Comparison of ENCODE assay signal across 18 cellular contexts in the genomic region with DNA sequence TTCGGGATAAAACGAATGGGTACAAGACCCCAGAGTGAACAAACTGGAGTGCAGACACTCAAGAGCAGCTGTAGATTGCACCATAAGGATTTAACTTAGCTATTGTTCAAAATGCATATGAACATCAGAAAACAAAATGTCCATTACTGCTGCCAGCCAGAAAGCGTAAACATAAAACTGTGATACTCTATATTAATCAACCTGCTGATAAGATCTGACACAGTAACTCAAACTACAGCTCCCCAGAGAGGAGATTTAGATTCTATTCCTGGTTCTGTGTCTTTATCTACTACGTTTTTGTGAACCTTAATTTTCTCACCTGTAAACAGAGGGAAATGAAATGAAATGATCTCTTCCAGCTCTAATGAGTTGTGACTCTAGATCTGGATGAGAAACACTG. TPM values are rescaled to one million over a fixed set of nuclear protein-coding genes. Genes with fewer than 3 reads are reported as not detected.
DNase-seq lines count a peak whose midpoint lies in the region; ATAC-seq, FAIRE-seq and TF ChIP-seq lines count a peak whose summit lies in the region.
"Had no signal": no experiment of that assay in that cellular context is flagged by ENCODE, and none has a peak within 500 bp of the region (broad histone marks: within the 10 kb centered on the region; RNA-seq: fewer than 3 reads in every experiment).

No MANE protein-coding gene starts in this region.

- intact Hi-C loops in MCF 10A (cut with micrococcal nuclease) (no loop called here), breast epithelium (cut with DNase I; ENCODE audit: low total_unique reads) (no loop called here)

- peaks cover 57% of the 10 kb centered on the region for H4K20me1 ChIP-seq in astrocyte (ENCODE audit: insufficient read depth, low read length)

- no peak for DNase-seq in MCF 10A (ENCODE audit: unreplicated experiment)
- DNase-seq in breast epithelium (ENCODE audit: low spot score in 2 of 2), result no peak
- DNase-seq in astrocyte (ENCODE audit: low read depth), result no peak
- DNase-seq in type B pancreatic cell (ENCODE audit: extremely low spot score, unreplicated experiment), result no peak
- DNase-seq in HCEC 1CT, result no peak
- no peak for DNase-seq in NCI-H2227 treated with DMSO at 0.1 percent for 48 hours (lab: John Stamatoyannopoulos, UW)
- DNase-seq: BE2C; CD8-positive, alpha-beta T cell; COR-L47; DMS53; GF-D8 had no signal

- no peak for TF ChIP-seq POLR2A in breast epithelium (IDR thresholded peaks at IDR 0.05)

- H3K4me3 Mint-ChIP-seq in MCF 10A (ENCODE audit: unreplicated experiment) (no peak overlapping the region), astrocyte (ENCODE audit: unreplicated experiment) (no peak overlapping the region), nephron (no peak overlapping the region), type B pancreatic cell (no peak overlapping the region)
- H3K4me3 Mint-ChIP-seq: CD8-positive, alpha-beta T cell had no signal

- peaks cover 78% of the 10 kb centered on the region for H3K79me2 ChIP-seq in astrocyte (ENCODE audit: insufficient read depth, low read length)

- H3K9ac ChIP-seq in astrocyte (ENCODE audit: low read length), result no peak overlapping the region

- H3K27ac Mint-ChIP-seq in MCF 10A (ENCODE audit: low read depth, unreplicated experiment) (peak overlapping the region; percentile 36), astrocyte (ENCODE audit: unreplicated experiment) (peak overlapping the region; percentile 48), nephron (peak overlapping the region in 2 of 3 experiments; percentile 45 to 55), type B pancreatic cell (peak overlapping the region; percentile 44)
- H3K27ac Mint-ChIP-seq: CD8-positive, alpha-beta T cell; IgD-negative memory B cell had no signal

- H3K9me3 Mint-ChIP-seq in MCF 10A (ENCODE audit: unreplicated experiment), result no peaks in the 10 kb centered on the region
- no peaks in the 10 kb centered on the region for H3K9me3 Mint-ChIP-seq in astrocyte (ENCODE audit: unreplicated experiment)
- no peaks in the 10 kb centered on the region for H3K9me3 Mint-ChIP-seq in nephron
- no peaks in the 10 kb centered on the region for H3K9me3 Mint-ChIP-seq in type B pancreatic cell
- H3K9me3 Mint-ChIP-seq: CD8-positive, alpha-beta T cell had no signal

- BruUV-seq in MCF 10A (replicated peaks; lab: Mats Ljungman, UMichigan), result no TSS peak

- no peaks in the 10 kb centered on the region for H3K9me3 ChIP-seq in breast epithelium
- no peaks in the 10 kb centered on the region for H3K9me3 ChIP-seq in astrocyte (ENCODE audit: insufficient read depth, low read depth, low read length)
- H3K9me3 ChIP-seq: BE2C, HAP-1 had no signal

- peaks cover 83% of the 10 kb centered on the region for H3K36me3 Mint-ChIP-seq in MCF 10A (ENCODE audit: insufficient read depth, unreplicated experiment)
- peaks cover 24% of the 10 kb centered on the region for H3K36me3 Mint-ChIP-seq in astrocyte (ENCODE audit: low read depth, unreplicated experiment)
- H3K36me3 Mint-ChIP-seq in nephron (ENCODE audit: low read depth), result peaks cover 89% of the 10 kb centered on the region
- peaks cover 18% of the 10 kb centered on the region for H3K36me3 Mint-ChIP-seq in type B pancreatic cell
- H3K36me3 Mint-ChIP-seq: CD8-positive, alpha-beta T cell; IgD-negative memory B cell had no signal

- H3K27me3 Mint-ChIP-seq in MCF 10A (ENCODE audit: insufficient read depth, unreplicated experiment) (no peaks in the 10 kb centered on the region), astrocyte (ENCODE audit: low read depth, unreplicated experiment) (no peaks in the 10 kb centered on the region), nephron (ENCODE audit: low read depth) (no peaks in the 10 kb centered on the region), type B pancreatic cell (no peaks in the 10 kb centered on the region)
- H3K27me3 Mint-ChIP-seq: IgD-negative memory B cell had no signal

- no peak overlapping the region for H3K4me2 ChIP-seq in astrocyte (ENCODE audit: low read length)

- H3K4me1 Mint-ChIP-seq in MCF 10A (ENCODE audit: insufficient read depth, unreplicated experiment), result peaks cover 24% of the 10 kb centered on the region
- peaks cover 38% of the 10 kb centered on the region for H3K4me1 Mint-ChIP-seq in astrocyte (ENCODE audit: low read depth, unreplicated experiment)
- peaks cover 58% of the 10 kb centered on the region for H3K4me1 Mint-ChIP-seq in nephron
- peaks cover 49% of the 10 kb centered on the region for H3K4me1 Mint-ChIP-seq in type B pancreatic cell (ENCODE audit: unreplicated experiment)
- H3K4me1 Mint-ChIP-seq: IgD-negative memory B cell had no signal

- H3K4me3 ChIP-seq in breast epithelium, result no peak overlapping the region
- no peak overlapping the region for H3K4me3 ChIP-seq in astrocyte (ENCODE audit: insufficient read depth, low read depth, low read length)
- H3K4me3 ChIP-seq: HAP-1 had no signal

- FAIRE-seq in astrocyte (lab: Jason Lieb, UNC), result no peak
- FAIRE-seq: A204.1, GM19239, H1 had no signal

- H3K36me3 ChIP-seq in breast epithelium, result no peaks in the 10 kb centered on the region
- H3K36me3 ChIP-seq in astrocyte (ENCODE audit: insufficient read depth, low read length), result peaks cover 15% of the 10 kb centered on the region
- H3K36me3 ChIP-seq: BE2C, HAP-1 had no signal

- POLR2A ChIA-PET in MCF 10A (lab: Yijun Ruan, JAX), result interaction anchor here (0.9 to 2.0 kb wide), 5 partner anchors 9 to 143 kb away, joined by 3 to 10 read pairs (median 4); no protein-coding TSS in a partner anchor

- no peak for TF ChIP-seq CTCF in MCF 10A (IDR thresholded peaks at IDR 0.05; ENCODE audit: unreplicated experiment)
- no peak for TF ChIP-seq CTCF in breast epithelium (IDR thresholded peaks at IDR 0.05)
- TF ChIP-seq CTCF in astrocyte (IDR thresholded peaks at IDR 0.05; ENCODE audit: insufficient read depth, low read depth, low read length), result no peak
- no peak for TF ChIP-seq CTCF in nephron (IDR thresholded peaks at IDR 0.05; ENCODE audit: unreplicated experiment in 3 of 3)
- no peak for TF ChIP-seq CTCF in type B pancreatic cell (conservative IDR thresholded peaks at IDR 0.05)

- H3K4me1 ChIP-seq in breast epithelium (no peaks in the 10 kb centered on the region), astrocyte (ENCODE audit: insufficient read depth, low read length) (peaks cover 5% of the 10 kb centered on the region)
- H3K4me1 ChIP-seq: BE2C had no signal

- no peak for ATAC-seq in HG03469 (IDR thresholded peaks at IDR 0.05; ENCODE audit: unreplicated experiment)
- ATAC-seq: CD8-positive, alpha-beta T cell had no signal

- H3K27ac ChIP-seq in breast epithelium (peak overlapping the region in 1 of 2 donors; percentile 46), astrocyte (ENCODE audit: low read depth, low read length) (no peak overlapping the region)

- CTCF ChIA-PET in MCF 10A (lab: Yijun Ruan, JAX), result interaction anchor here (0.7 to 1.1 kb wide), 6 partner anchors 8 to 357 kb away, joined by 3 read pairs; no protein-coding TSS in a partner anchor

- no peak overlapping the region for H2AFZ ChIP-seq in astrocyte (ENCODE audit: low read depth, low read length)

- H3K27me3 ChIP-seq in breast epithelium, result no peaks in the 10 kb centered on the region
- no peaks in the 10 kb centered on the region for H3K27me3 ChIP-seq in astrocyte (ENCODE audit: insufficient read depth, low read length)
- H3K27me3 ChIP-seq: BE2C had no signal

RNA-seq across cellular contexts. Expression of gene LRIG3, which starts 22.3 kb away (rescaled TPM):
- total RNA-seq in MCF 10A (2022) (26.5 and 41.5 TPM in 2 replicates), breast epithelium (100 to 1,000 TPM; 116 to 139 (median 125) TPM), astrocyte (96.0 and 129 TPM in 2 replicates), type B pancreatic cell (ENCODE audit: low replicate concordance) (32.4 and 51.4 TPM in 2 replicates)
- total RNA-seq: CD8-positive, alpha-beta T cell had no signal
